14 cellular contexts compared by ENCODE assay signal in genomic region chr1:30752651-30752908, GRCh38. TPM values are rescaled to one million over a fixed set of nuclear protein-coding genes. Genes with fewer than 3 reads are reported as not detected.
DNase-seq lines count a peak whose midpoint lies in the region; ATAC-seq and TF ChIP-seq lines count a peak whose summit lies in the region.
"Had no signal": no experiment of that assay in that cellular context is flagged by ENCODE, and none has a peak within 500 bp of the region (broad histone marks: within the 10 kb centered on the region; RNA-seq: fewer than 3 reads in every experiment).

No MANE protein-coding gene starts in this region.

- TF ChIP-seq CTCF in CD14-positive monocyte (IDR thresholded peaks at IDR 0.05) (no peak), adrenal gland (IDR thresholded peaks at IDR 0.05) (no peak)

- peaks cover 69% of the 10 kb centered on the region for H3K4me1 Mint-ChIP-seq in CD14-positive monocyte
- H3K4me1 Mint-ChIP-seq in activated CD4-positive, alpha-beta memory T cell treated with anti-CD3 and anti-CD28 coated beads, Interleukin-2, amount 10 ng/mL, durations not matched to agents 7 days and 5 days = peaks cover 89% of the 10 kb centered on the region
- H3K4me1 Mint-ChIP-seq in naive B cell = peaks cover 74 to 95% (median 85%) of the 10 kb centered on the region in 3 donors

- H3K4me3 ChIP-seq in GM08714 (ENCODE audit: low read length) = peak overlapping the region; percentile 33; the same call in 1 of the 2 replicates
- no peak overlapping the region for H3K4me3 ChIP-seq in adrenal gland
- H3K4me3 ChIP-seq: mucosa of descending colon had no signal

- no peak overlapping the region for H3K27ac ChIP-seq in adrenal gland

- ATAC-seq in naive B cell (ENCODE audit: low read depth in 2 of 2) = no peak
- ATAC-seq in HG03432 (IDR thresholded peaks at IDR 0.05; ENCODE audit: unreplicated experiment) = no peak
- ATAC-seq in HG03571 (IDR thresholded peaks at IDR 0.05; ENCODE audit: unreplicated experiment) = no peak
- ATAC-seq: mucosa of descending colon had no signal

- 54 to 69% (median 56%) methylated on average over 9 of the region's 9 CpGs for WGBS in adrenal gland, 4 donors

- H3K27me3 ChIP-seq in adrenal gland = no peaks in the 10 kb centered on the region

- DNase-seq in CD14-positive monocyte (ENCODE audit: low spot score) (no peak), naive B cell (no peak), adrenal gland (no peak), NAMALWA (ENCODE audit: low spot score) (no peak)
- no peak for DNase-seq in activated CD4-positive, alpha-beta memory T cell treated with anti-CD3 and anti-CD28 coated beads, Interleukin-2, amount 10 ng/mL, durations not matched to agents 7 days and 5 days
- DNase-seq: activated CD4-positive, alpha-beta T cell treated with anti-CD3 and anti-CD28 coated beads, Interleukin-2, amount 50 U/mL, for 48 hours; NCI-H1436 treated with DMSO at 0.1 percent for 48 hours; NCI-H524; trophoblast cell had no signal

- H3K36me3 Mint-ChIP-seq in CD14-positive monocyte (peaks cover 76 to 91% of the 10 kb centered on the region in 2 donors), naive B cell (peaks cover 47 to 56% of the 10 kb centered on the region in 2 donors)
- peaks cover 78% of the 10 kb centered on the region for H3K36me3 Mint-ChIP-seq in activated CD4-positive, alpha-beta memory T cell treated with anti-CD3 and anti-CD28 coated beads, Interleukin-2, amount 10 ng/mL, durations not matched to agents 7 days and 5 days (ENCODE audit: low read depth)

- H3K27ac Mint-ChIP-seq in CD14-positive monocyte (peak overlapping the region; percentile 68 to 100 (median 100)), naive B cell (peak overlapping the region; percentile 96 to 100 (median 100))
- peak overlapping the region; percentile 91 for H3K27ac Mint-ChIP-seq in activated CD4-positive, alpha-beta memory T cell treated with anti-CD3 and anti-CD28 coated beads, Interleukin-2, amount 10 ng/mL, durations not matched to agents 7 days and 5 days

- no peaks in the 10 kb centered on the region for H3K36me3 ChIP-seq in adrenal gland (replicated peaks in 1 of 2)

- intact Hi-C loops in CD14-positive monocyte (cut with micrococcal nuclease) (no loop called here), adrenal gland (cut with DNase I) (no loop called here)

- CTCF ChIA-PET in activated CD4-positive, alpha-beta memory T cell treated with anti-CD3 and anti-CD28 coated beads, Interleukin-2, amount 10 ng/mL, durations not matched to agents 7 days and 5 days (lab: Charles Lee) = interaction anchor here (1.4 to 3.5 kb wide), 4 partner anchors 9 to 34 kb away, joined by 4 to 22 read pairs (median 6); no protein-coding TSS in a partner anchor

- no peaks in the 10 kb centered on the region for H3K9me3 ChIP-seq in adrenal gland (replicated peaks in 1 of 3)
- H3K9me3 ChIP-seq: mucosa of descending colon had no signal

- H3K9me3 Mint-ChIP-seq in CD14-positive monocyte = peaks cover 0 to 7% (median 2%) of the 10 kb centered on the region in 7 donors
- no peaks in the 10 kb centered on the region for H3K9me3 Mint-ChIP-seq in activated CD4-positive, alpha-beta memory T cell treated with anti-CD3 and anti-CD28 coated beads, Interleukin-2, amount 10 ng/mL, durations not matched to agents 7 days and 5 days
- H3K9me3 Mint-ChIP-seq in naive B cell = no peaks in the 10 kb centered on the region

- POLR2A ChIA-PET in activated CD4-positive, alpha-beta memory T cell treated with anti-CD3 and anti-CD28 coated beads, Interleukin-2, amount 10 ng/mL, durations not matched to agents 7 days and 5 days (lab: Charles Lee) = interaction anchor here (1.1 to 12.3 kb wide), 3 partner anchors 7 to 16 kb away, joined by 4 to 341 read pairs (median 32); no protein-coding TSS in a partner anchor

- no peaks in the 10 kb centered on the region for H3K4me1 ChIP-seq in adrenal gland (replicated peaks in 1 of 2)

- no peak for TF ChIP-seq POLR2A in adrenal gland (IDR thresholded peaks at IDR 0.05)

- H3K4me3 Mint-ChIP-seq in CD14-positive monocyte = peak overlapping the region; percentile 55 to 92
- no peak overlapping the region for H3K4me3 Mint-ChIP-seq in activated CD4-positive, alpha-beta memory T cell treated with anti-CD3 and anti-CD28 coated beads, Interleukin-2, amount 10 ng/mL, durations not matched to agents 7 days and 5 days
- H3K4me3 Mint-ChIP-seq in naive B cell = peak overlapping the region; percentile 90 to 100 (median 98)

- peaks cover 0 to 5% (median 0%) of the 10 kb centered on the region in 3 donors for H3K27me3 Mint-ChIP-seq in CD14-positive monocyte (ENCODE audit: low read depth in 3 of 3)
- no peaks in the 10 kb centered on the region for H3K27me3 Mint-ChIP-seq in activated CD4-positive, alpha-beta memory T cell treated with anti-CD3 and anti-CD28 coated beads, Interleukin-2, amount 10 ng/mL, durations not matched to agents 7 days and 5 days
- H3K27me3 Mint-ChIP-seq in naive B cell = no peaks in the 10 kb centered on the region

RNA-seq across cellular contexts. Expression of gene LAPTM5, which starts 5.0 kb away (rescaled TPM):
- 1,000 to 10,000 TPM; 1,019 to 1,153 TPM for polyA plus RNA-seq in CD14-positive monocyte
- total RNA-seq in activated CD4-positive, alpha-beta memory T cell treated with anti-CD3 and anti-CD28 coated beads, Interleukin-2, amount 10 ng/mL, durations not matched to agents 7 days and 5 days = 100 to 1,000 TPM; 481 to 482 TPM
- polyA plus RNA-seq in naive B cell (ENCODE audit: low read depth in 6 of 6) = 1,000 to 10,000 TPM; 1,442 to 2,525 (median 1,701) TPM
- total RNA-seq in adrenal gland = 100 to 1,000 TPM in 5 of 8 donors, 10 to 100 TPM in 3; 24.0 to 176 (median 130) TPM
- polyA plus RNA-seq in adrenal gland = 100 to 1,000 TPM in 1 of 3 donors, 10 to 100 TPM in 2; 85.9 to 177 (median 97.1) TPM

RNA-seq across cellular contexts. Expression of gene MATN1, which starts 29.2 kb away (rescaled TPM):
- polyA plus RNA-seq in CD14-positive monocyte (not detected), naive B cell (ENCODE audit: low read depth in 6 of 6) (1 to 10 TPM in 2 of 6 donors, under 1 TPM in 4; 0.21 to 3.1 (median 0.39) TPM), adrenal gland (under 1 TPM; 0.05 to 0.10 (median 0.08) TPM)
- not detected for total RNA-seq in activated CD4-positive, alpha-beta memory T cell treated with anti-CD3 and anti-CD28 coated beads, Interleukin-2, amount 10 ng/mL, durations not matched to agents 7 days and 5 days
- total RNA-seq in adrenal gland = under 1 TPM in 2 of 8 donors, not detected in 6; 0.27 to 0.55 TPM
- total RNA-seq: T-helper 1 cell treated with Interleukin-12 subunit alpha and Interleukin-12 subunit beta and Interleukin-4 antibody, amounts not matched to agents 30 ng/mL and 1 ng/mL, for 36 hours had no signal

Comparison
In these comparisons a context has a peak if more than half of its experiments do, and no peak if none do; other contexts are left out.
1. RNA of gene LAPTM5, which starts 5.0 kb away (polyA plus RNA-seq): 1,442 to 2,525 TPM in naive B cell and 1,019 to 1,153 TPM in CD14-positive monocyte; 85.9 to 177 TPM in adrenal gland; every median in the first group is over 4 times any median in the second.
2. Peak in every context shown above with its lines, with median percentiles within 50 percentile points of each other: H3K27ac Mint-ChIP-seq.